In the genomic region with DNA sequence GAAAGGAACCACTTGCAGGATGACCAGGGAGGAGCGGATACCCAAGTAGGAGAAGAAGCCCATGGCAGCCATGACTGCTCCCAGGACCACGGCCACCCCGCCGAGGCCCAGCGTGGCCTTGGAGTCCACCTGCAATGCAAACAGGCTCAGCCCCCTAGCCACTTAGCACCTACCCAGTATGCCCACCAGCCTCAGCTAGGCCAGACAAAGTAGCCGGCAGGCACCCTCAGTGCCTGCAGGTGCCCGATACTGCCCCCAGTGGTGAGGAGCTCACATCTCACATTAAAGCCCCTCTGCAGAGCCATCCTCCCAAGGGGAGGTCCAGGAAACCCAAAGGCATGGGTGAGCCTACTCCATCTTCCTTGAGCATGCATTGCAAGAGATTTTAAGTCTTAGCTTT, we compare ENCODE assay signal across 7 cellular contexts.
DNase-seq lines count a peak whose midpoint lies in the region; ATAC-seq and TF ChIP-seq lines count a peak whose summit lies in the region.

No MANE protein-coding gene starts in this region.

- ATAC-seq in HG03521 (IDR thresholded peaks at IDR 0.05; ENCODE audit: unreplicated experiment) (peak; percentile 54), GM18519 (IDR thresholded peaks at IDR 0.05; ENCODE audit: low FRiP score, unreplicated experiment) (no peak)

- no CpG with 5 or more reads among the region's 7 CpGs for WGBS in iPS DF 6.9 (ENCODE audit: insufficient coverage, insufficient read length)

- H3K4me3 ChIP-seq in GM06990 (replicated peaks; ENCODE audit: low read depth, low read length) = no peak overlapping the region
- no peak overlapping the region for H3K4me3 ChIP-seq in iPS DF 6.9 (ENCODE audit: low read length)

- DNase-seq in GM06990 (ENCODE audit: extremely low read depth, insufficient read length) = peak; percentile 31
- DNase-seq in RPMI8226 = peak; percentile 79
- DNase-seq in activated T-helper 9 cell treated with anti-CD3 and anti-CD28 coated beads, Interleukin-2, amount 50 U/mL, for 16 hours (ENCODE audit: low read depth) = peak; percentile 8
- peak; percentile 39 for DNase-seq in iPS DF 6.9 (ENCODE audit: low read depth, low spot score)
- DNase-seq in stimulated activated CD8-positive, alpha-beta memory T cell treated with anti-CD3 and anti-CD28 coated beads, Interleukin-15, amount 100 ng/mL, for 24 hours (ENCODE audit: low read depth) = peak; percentile 13

- no peak overlapping the region for H3K27ac ChIP-seq in iPS DF 6.9 (ENCODE audit: low read length)

- no peaks in the 10 kb centered on the region for H3K36me3 ChIP-seq in GM06990 (ENCODE audit: control insufficient read depth, insufficient read depth, low read length)
- no peaks in the 10 kb centered on the region for H3K36me3 ChIP-seq in iPS DF 6.9 (ENCODE audit: control insufficient read depth, insufficient read depth, low read length)

- H3K27me3 ChIP-seq in GM06990 (replicated peaks; ENCODE audit: control insufficient read depth, insufficient read depth, low read length) (no peaks in the 10 kb centered on the region), iPS DF 6.9 (ENCODE audit: control insufficient read depth, insufficient read depth, low read length) (no peaks in the 10 kb centered on the region)

- no peaks in the 10 kb centered on the region for H3K9me3 ChIP-seq in iPS DF 6.9 (ENCODE audit: control insufficient read depth, insufficient read depth, low read length)

- peak; percentile 90 for TF ChIP-seq CTCF in GM06990 (IDR thresholded peaks at IDR 0.05; ENCODE audit: insufficient read depth, low read length, poor library complexity, severe bottlenecking)

- H3K4me1 ChIP-seq in iPS DF 6.9 (ENCODE audit: control insufficient read depth, insufficient read depth, low read length) = no peaks in the 10 kb centered on the region

Comparison
In these comparisons a context has a peak if more than half of its experiments do, and no peak if none do; other contexts are left out.
1. DNase-seq: peak in every context shown above with its lines; median percentile 79 in RPMI8226; 39 in iPS DF 6.9; 31 in GM06990; 13 in stimulated activated CD8-positive, alpha-beta memory T cell treated with anti-CD3 and anti-CD28 coated beads, Interleukin-15, amount 100 ng/mL, for 24 hours; 8 in activated T-helper 9 cell treated with anti-CD3 and anti-CD28 coated beads, Interleukin-2, amount 50 U/mL, for 16 hours.